8 cellular contexts compared by ENCODE assay signal in the genomic region with DNA sequence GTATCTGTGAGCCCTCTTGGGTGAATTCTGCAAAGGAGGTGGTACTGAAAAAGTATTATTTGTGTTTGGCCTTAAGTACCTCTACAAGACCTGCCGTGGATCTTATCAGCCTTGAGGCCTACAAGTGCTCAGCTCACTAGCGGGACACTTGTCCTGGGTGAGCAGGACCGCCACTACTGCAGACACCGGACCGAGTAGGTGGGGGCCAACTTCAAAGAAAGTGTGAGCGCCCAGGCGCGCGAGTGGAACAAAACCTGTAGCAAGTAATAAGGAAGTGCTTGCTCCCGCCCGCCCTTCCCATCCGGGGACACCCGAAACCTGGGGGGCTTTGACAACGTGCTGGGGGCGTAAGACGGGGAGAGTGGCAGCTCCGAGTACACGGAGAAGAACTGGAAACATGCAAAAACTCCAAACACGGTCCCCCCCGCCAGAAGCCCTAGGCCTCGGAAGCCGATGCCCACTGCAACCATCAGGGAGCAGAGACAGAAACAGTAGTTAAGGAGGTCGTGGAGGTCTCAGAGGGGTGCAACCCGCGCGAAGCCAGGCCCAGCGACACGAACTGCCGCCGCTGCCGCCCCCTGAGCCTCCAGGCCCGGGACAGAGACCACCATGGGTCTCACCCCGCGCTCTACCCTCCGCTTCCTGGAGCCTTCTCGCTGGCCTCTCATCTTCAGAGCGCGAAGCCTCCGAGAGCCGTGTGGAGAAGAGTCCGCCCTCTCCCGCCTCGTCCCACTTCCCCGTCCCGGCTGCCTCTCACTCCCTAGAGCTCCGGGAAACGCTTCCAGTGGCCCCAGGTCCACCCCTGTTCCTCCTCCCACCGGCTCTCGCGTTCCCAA. TPM values are rescaled to one million over a fixed set of nuclear protein-coding genes. Genes with fewer than 3 reads are reported as not detected.
A peak's percentile ranks its signal among the peaks of the same experiment; 100 is the strongest.
DNase-seq lines count a peak whose midpoint lies in the region; ATAC-seq and TF ChIP-seq lines count a peak whose summit lies in the region.

No MANE protein-coding gene starts in this region.

- 0 to 1% (median 1%) methylated on average over 41 to 50 of the region's 50 CpGs for WGBS in ovary, 3 donors
- WGBS in tibial nerve, 2 donors: 0% methylated on average over 47 to 50 of the region's 50 CpGs

- TF ChIP-seq CTCF in ovary (IDR thresholded peaks at IDR 0.05) (no peak), tibial nerve (IDR thresholded peaks at IDR 0.05) (no peak)

- peak; percentile 35 for DNase-seq in EH (ENCODE audit: low read depth)
- peak; percentile 39 for DNase-seq in RPMI7951 (ENCODE audit: low read depth)
- peak; percentile 60 for DNase-seq in activated naive CD4-positive, alpha-beta T cell treated with Interleukin-2 at 50 U/mL for 16 hours
- DNase-seq in Right ventricle myocardium inferior (ENCODE audit: missing footprints): peak; percentile 82
- peak; percentile 35 to 62 (median 51) for DNase-seq in ovary
- peak; percentile 23 to 35 for DNase-seq in tibial nerve (ENCODE audit: low spot score in 2 of 2)

- intact Hi-C loops in Right ventricle myocardium inferior (cut with DNase I): loop anchor here (5.0 to 10.0 kb wide), 2 partner anchors 97 to 114 kb away; a partner anchor contains a TSS
- intact Hi-C loops in ovary (cut with DNase I): loop anchor here in 1 of 4 donors (10.0 kb wide), 1 partner anchor 114 kb away; a partner anchor contains a TSS

- peak overlapping the region; percentile 98 for H3K4me3 ChIP-seq in ovary
- H3K4me3 ChIP-seq in tibial nerve: peak overlapping the region; percentile 77 to 100 (median 90)

- TF ChIP-seq EP300 in ovary (IDR thresholded peaks at IDR 0.05) (no peak), tibial nerve (IDR thresholded peaks at IDR 0.05) (no peak)

- TF ChIP-seq POLR2A in ovary (IDR thresholded peaks at IDR 0.05) (no peak), tibial nerve (IDR thresholded peaks at IDR 0.05) (no peak)

- H3K27me3 ChIP-seq in ovary (no peaks in the 10 kb centered on the region), tibial nerve (no peaks in the 10 kb centered on the region)

- peaks cover 8% of the 10 kb centered on the region for H3K4me1 ChIP-seq in ovary (ENCODE audit: insufficient read depth)
- H3K4me1 ChIP-seq in tibial nerve: peaks cover 0 to 23% (median 14%) of the 10 kb centered on the region in 4 donors

- H3K36me3 ChIP-seq in ovary (no peaks in the 10 kb centered on the region), tibial nerve (peaks cover 0 to 8% (median 6%) of the 10 kb centered on the region in 3 donors)

- H3K27ac ChIP-seq in ovary (peak overlapping the region; percentile 91 to 96), tibial nerve (peak overlapping the region; percentile 91 to 99 (median 99))

- ATAC-seq in HG02870 (IDR thresholded peaks at IDR 0.05; ENCODE audit: unreplicated experiment): peak; percentile 3
- peak; percentile 24 for ATAC-seq in Right ventricle myocardium inferior
- no peak for ATAC-seq in GM21381 (IDR thresholded peaks at IDR 0.05; ENCODE audit: unreplicated experiment)

- no peaks in the 10 kb centered on the region for H3K9me3 ChIP-seq in ovary
- H3K9me3 ChIP-seq in tibial nerve: no peaks in the 10 kb centered on the region

RNA-seq across cellular contexts. Expression of a gene that starts 0.6 kb away (rescaled TPM):
- total RNA-seq in RPMI7951 (2014; rRNA removed; shearing (Covaris generic)): 97.4 and 112 TPM in 2 replicates
- total RNA-seq in Right ventricle myocardium inferior (70.2 TPM), ovary (100 to 1,000 TPM in 5 of 7 donors, 10 to 100 TPM in 2; 64.7 to 145 (median 126) TPM), tibial nerve (100 to 1,000 TPM in 2 of 4 donors, 10 to 100 TPM in 2; 80.8 to 122 (median 105) TPM)
- 100 to 1,000 TPM in 1 of 2 donors, 10 to 100 TPM in 1; 63.8 to 105 TPM for polyA plus RNA-seq in ovary

RNA-seq across cellular contexts. Expression of a gene that starts 55.5 kb away (rescaled TPM):
- 5.3 and 7.4 TPM in 2 replicates for total RNA-seq in RPMI7951 (2014; rRNA removed; shearing (Covaris generic))
- total RNA-seq in Right ventricle myocardium inferior (32.7 TPM), ovary (10 to 100 TPM in 3 of 7 donors, 1 to 10 TPM in 4; 3.3 to 14.6 (median 9.7) TPM), tibial nerve (10 to 100 TPM in 3 of 4 donors, 1 to 10 TPM in 1; 9.0 to 34.8 (median 13.2) TPM)
- 10 to 100 TPM in 1 of 2 donors, 1 to 10 TPM in 1; 5.4 to 10.5 TPM for polyA plus RNA-seq in ovary

Comparison
In these comparisons a context has a peak if more than half of its experiments do, and no peak if none do; other contexts are left out.
1. DNase-seq: peak in every context shown above with its lines; median percentile 82 in Right ventricle myocardium inferior; 60 in activated naive CD4-positive, alpha-beta T cell treated with Interleukin-2 at 50 U/mL for 16 hours; 51 in ovary; 39 in RPMI7951; 35 in EH; 29 in tibial nerve.